9 cellular contexts compared by ENCODE assay signal in genomic region chr1:21586926-21587601, GRCh38.
DNase-seq lines count a peak whose midpoint lies in the region; ATAC-seq, FAIRE-seq and TF ChIP-seq lines count a peak whose summit lies in the region.
"Had no signal": no experiment of that assay in that cellular context is flagged by ENCODE, and none has a peak within 500 bp of the region (broad histone marks: within the 10 kb centered on the region; RNA-seq: fewer than 3 reads in every experiment).

No MANE protein-coding gene starts in this region.

- peak; percentile 95 for FAIRE-seq in RCC 7860 (lab: Jason Lieb, UNC)
- FAIRE-seq: keratinocyte had no signal

- DNase-seq in DMS53 (lab: John Stamatoyannopoulos, UW) (peak; percentile 83), RCC 7860 (ENCODE audit: low spot score) (peak; percentile 99), fibroblast of the aortic adventitia (ENCODE audit: low read depth) (peak; percentile 78), occipital lobe (lab: John Stamatoyannopoulos, UW) (peak; percentile 26), activated gamma-delta T cell (lab: John Stamatoyannopoulos, UW) (no peak)
- DNase-seq in activated naive CD4-positive, alpha-beta T cell treated with Interleukin-2 at 50 U/mL for 16 hours: no peak

- H3K4me3 ChIP-seq in fibroblast of the aortic adventitia (ENCODE audit: low read depth, low read length): no peak overlapping the region

- TF ChIP-seq CTCF in fibroblast of the aortic adventitia (IDR thresholded peaks at IDR 0.05; ENCODE audit: insufficient read depth, low read length): no peak

- ATAC-seq in GM18502 (IDR thresholded peaks at IDR 0.05; ENCODE audit: poor library complexity, unreplicated experiment) (no peak), HG03565 (IDR thresholded peaks at IDR 0.05; ENCODE audit: unreplicated experiment) (no peak)

Comparison
In these comparisons a context has a peak if more than half of its experiments do, and no peak if none do; other contexts are left out.
1. DNase-seq: peak in DMS53 (single experiment), RCC 7860 (single experiment), fibroblast of the aortic adventitia (single experiment) and occipital lobe (single experiment); none in activated naive CD4-positive, alpha-beta T cell treated with Interleukin-2 at 50 U/mL for 16 hours (single experiment) and activated gamma-delta T cell (single experiment).